ENCODE assay signal across 1 cellular context in the genomic region with DNA sequence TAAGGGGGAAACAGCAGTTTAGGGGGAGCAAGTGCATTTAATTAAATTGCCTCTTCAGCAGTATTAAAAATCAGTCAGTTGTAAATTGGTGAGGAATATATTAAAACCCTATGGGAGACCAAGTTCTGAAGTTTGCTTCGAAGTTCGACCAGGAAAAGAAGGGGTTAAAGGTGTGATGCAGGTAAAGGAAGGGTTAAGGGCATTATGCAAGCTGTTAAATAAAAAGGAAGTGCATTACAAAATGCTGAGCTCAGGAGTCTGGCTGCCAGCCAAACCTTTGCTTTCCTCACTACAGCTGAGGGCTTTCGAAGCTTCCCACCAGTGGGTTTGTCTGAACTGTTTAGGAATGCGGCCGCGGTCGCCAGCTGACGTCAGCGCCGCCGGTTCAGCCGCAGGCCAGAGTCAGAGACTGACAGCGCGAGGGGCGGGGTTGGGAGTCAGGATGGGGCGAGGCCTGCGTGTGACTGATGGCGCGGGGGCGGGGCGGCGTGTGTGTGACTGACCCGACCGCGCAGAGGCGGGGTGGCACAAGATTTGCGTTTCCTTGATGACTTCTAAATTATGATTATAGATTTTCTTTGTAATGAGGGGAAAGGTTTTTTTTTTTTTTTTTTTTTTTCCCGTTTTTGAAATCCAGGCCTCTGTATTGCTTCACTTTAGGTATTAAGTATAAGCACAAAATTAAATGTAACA.
A peak's percentile ranks its signal among the peaks of the same experiment; 100 is the strongest.
TF ChIP-seq lines count a peak whose summit lies in the region.

No MANE protein-coding gene starts in this region.

TF ChIP-seq in liver, 16 proteins besides CTCF, POLR2A, EP300 and RAD21 (continued from another document):
- peak; percentile 91 for TF ChIP-seq ZBTB33 (IDR thresholded peaks at IDR 0.05)
- TF ChIP-seq HNF4A (conservative IDR thresholded peaks at IDR 0.05): peak; percentile 51 to 68
- TF ChIP-seq RXRA (IDR thresholded peaks at IDR 0.05): peak; percentile 90 to 95
- TF ChIP-seq GABPA (IDR thresholded peaks at IDR 0.05 in 1 of 2, conservative IDR thresholded peaks at IDR 0.05 in 1 of 2): peak; percentile 42 to 82
